In the genomic region with DNA sequence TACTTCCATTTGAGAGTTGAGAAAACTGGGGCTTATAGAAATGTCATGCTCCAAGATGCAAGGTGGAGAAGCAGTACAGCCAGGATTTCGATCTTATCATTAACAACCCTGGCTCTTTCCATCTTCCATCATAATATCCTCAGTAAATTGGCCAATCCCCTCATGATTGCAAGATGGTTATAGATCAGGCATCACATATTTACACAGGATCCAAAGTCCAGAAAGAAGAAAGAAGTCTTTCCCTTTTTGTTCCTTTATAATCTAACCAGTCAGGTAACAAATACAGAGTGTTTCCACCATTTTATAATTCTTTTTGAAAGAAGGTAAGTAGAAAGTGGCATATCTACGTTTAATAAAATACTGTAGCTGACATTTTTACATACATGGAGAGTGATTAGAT, we compare ENCODE assay signal across 38 cellular contexts. TPM values are rescaled to one million over a fixed set of nuclear protein-coding genes. Genes with fewer than 3 reads are reported as not detected.
"Had no signal": no experiment of that assay in that cellular context is flagged by ENCODE, and none has a peak within 500 bp of the region (broad histone marks: within the 10 kb centered on the region; RNA-seq: fewer than 3 reads in every experiment).

No MANE protein-coding gene starts in this region.

- H3K27me3 Mint-ChIP-seq: activated naive CD4-positive, alpha-beta T cell treated with anti-CD3 and anti-CD28 coated beads, Interleukin-2, amount 10 ng/mL, durations not matched to agents 7 days and 5 days; activated naive CD4-positive, alpha-beta T cell treated with anti-CD3 and anti-CD28 coated beads, Interleukin-2, amount 50 U/mL, for 24 hours; activated naive CD8-positive, alpha-beta T cell; activated naive CD8-positive, alpha-beta T cell treated with anti-CD3 and anti-CD28 coated beads for 36 hours; activated naive CD8-positive, alpha-beta T cell treated with anti-CD3 and anti-CD28 coated beads, Interleukin-2, amount 10 ng/mL, durations not matched to agents 7 days and 5 days; activated naive CD8-positive, alpha-beta T cell treated with anti-CD3 and anti-CD28 coated beads, Interleukin-2, amount 50 U/mL, for 24 hours; activated T-cell treated with anti-CD3 and anti-CD28 coated beads, Interleukin-2, amount 50 U/mL, for 24 hours; activated T-helper 17 cell treated with anti-CD3 and anti-CD28 coated beads, Interleukin-2, amount 50 U/mL, for 72 hours; central memory CD8-positive, alpha-beta T cell had no signal

- H3K27me3 ChIP-seq: adrenal gland, ascending aorta, body of pancreas, brain microvascular endothelial cell, breast epithelium, cardiac muscle cell had no signal

- H3K9me3 Mint-ChIP-seq: activated naive CD4-positive, alpha-beta T cell treated with anti-CD3 and anti-CD28 coated beads, Interleukin-2, amount 10 ng/mL, durations not matched to agents 7 days and 5 days had no signal

- ATAC-seq: activated naive CD4-positive, alpha-beta T cell treated with anti-CD3 and anti-CD28 coated beads, Interleukin-2, amount 50 U/mL, for 72 hours; activated naive CD8-positive, alpha-beta T cell treated with anti-CD3 and anti-CD28 coated beads, Interleukin-2, amount 50 U/mL, for 24 hours; activated T-cell treated with anti-CD3 and anti-CD28 coated beads, Interleukin-2, amount 50 U/mL, for 4 hours; activated T-cell treated with anti-CD3 and anti-CD28 coated beads, Interleukin-2, amount 50 U/mL, for 72 hours; activated T-helper 17 cell treated with anti-CD3 and anti-CD28 coated beads, Interleukin-2, amount 50 U/mL, for 72 hours; body of pancreas had no signal

- H3K36me3 ChIP-seq: adrenal gland, ascending aorta, brain microvascular endothelial cell, breast epithelium, cardiac muscle cell had no signal

- H3K4me3 ChIP-seq: adrenal gland, ascending aorta, body of pancreas, breast epithelium, cardiac muscle cell had no signal

- H3K36me3 Mint-ChIP-seq: activated naive CD4-positive, alpha-beta T cell treated with anti-CD3 and anti-CD28 coated beads, Interleukin-2, amount 10 ng/mL, durations not matched to agents 7 days and 5 days; activated naive CD4-positive, alpha-beta T cell treated with anti-CD3 and anti-CD28 coated beads, Interleukin-2, amount 50 U/mL, for 24 hours; activated naive CD4-positive, alpha-beta T cell treated with anti-CD3 and anti-CD28 coated beads, Interleukin-2, amount 50 U/mL, for 72 hours; activated naive CD8-positive, alpha-beta T cell; activated naive CD8-positive, alpha-beta T cell treated with anti-CD3 and anti-CD28 coated beads for 36 hours; activated naive CD8-positive, alpha-beta T cell treated with anti-CD3 and anti-CD28 coated beads, Interleukin-2, amount 10 ng/mL, durations not matched to agents 7 days and 5 days; brain had no signal

- H3K4me1 ChIP-seq: adrenal gland, ascending aorta, body of pancreas, breast epithelium had no signal

- H3K4me3 Mint-ChIP-seq: activated naive CD4-positive, alpha-beta T cell treated with anti-CD3 and anti-CD28 coated beads for 36 hours; activated naive CD4-positive, alpha-beta T cell treated with anti-CD3 and anti-CD28 coated beads, Interleukin-2, amount 10 ng/mL, durations not matched to agents 7 days and 5 days; activated naive CD4-positive, alpha-beta T cell treated with anti-CD3 and anti-CD28 coated beads, Interleukin-2, amount 50 U/mL, for 24 hours; activated naive CD8-positive, alpha-beta T cell; activated naive CD8-positive, alpha-beta T cell treated with anti-CD3 and anti-CD28 coated beads for 36 hours; activated naive CD8-positive, alpha-beta T cell treated with anti-CD3 and anti-CD28 coated beads, Interleukin-2, amount 10 ng/mL, durations not matched to agents 7 days and 5 days; activated naive CD8-positive, alpha-beta T cell treated with anti-CD3 and anti-CD28 coated beads, Interleukin-2, amount 50 U/mL, for 24 hours; activated T-cell treated with anti-CD3 and anti-CD28 coated beads, Interleukin-2, amount 50 U/mL, for 24 hours; activated T-cell treated with anti-CD3 and anti-CD28 coated beads, Interleukin-2, amount 50 U/mL, for 4 hours; activated T-cell treated with anti-CD3 and anti-CD28 coated beads, Interleukin-2, amount 50 U/mL, for 72 hours; activated T-helper 1 cell treated with anti-CD3 and anti-CD28 coated beads, Interleukin-12 subunit alpha, Interleukin-12 subunit beta, Interleukin-2, Interleukin-4 antibody, amounts not matched to agents 30 ng/mL and 10 ng/mL and 1 ng/mL, durations not matched to agents 14 hours and 24 hours and 36 hours; activated T-helper 17 cell treated with anti-CD3 and anti-CD28 coated beads, Interleukin-2, amount 50 U/mL, for 72 hours; brain; central memory CD8-positive, alpha-beta T cell had no signal

- H3K27ac Mint-ChIP-seq: activated naive CD4-positive, alpha-beta T cell treated with anti-CD3 and anti-CD28 coated beads for 36 hours; activated naive CD4-positive, alpha-beta T cell treated with anti-CD3 and anti-CD28 coated beads, Interleukin-2, amount 10 ng/mL, durations not matched to agents 7 days and 5 days; activated naive CD4-positive, alpha-beta T cell treated with anti-CD3 and anti-CD28 coated beads, Interleukin-2, amount 50 U/mL, for 24 hours; activated naive CD4-positive, alpha-beta T cell treated with anti-CD3 and anti-CD28 coated beads, Interleukin-2, amount 50 U/mL, for 72 hours; activated naive CD8-positive, alpha-beta T cell; activated naive CD8-positive, alpha-beta T cell treated with anti-CD3 and anti-CD28 coated beads for 36 hours; activated naive CD8-positive, alpha-beta T cell treated with anti-CD3 and anti-CD28 coated beads, Interleukin-2, amount 10 ng/mL, durations not matched to agents 7 days and 5 days; activated naive CD8-positive, alpha-beta T cell treated with anti-CD3 and anti-CD28 coated beads, Interleukin-2, amount 50 U/mL, for 24 hours; activated T-cell treated with anti-CD3 and anti-CD28 coated beads, Interleukin-2, amount 50 U/mL, for 24 hours; activated T-cell treated with anti-CD3 and anti-CD28 coated beads, Interleukin-2, amount 50 U/mL, for 72 hours; activated T-helper 1 cell treated with anti-CD3 and anti-CD28 coated beads, Interleukin-12 subunit alpha, Interleukin-12 subunit beta, Interleukin-2, Interleukin-4 antibody, amounts not matched to agents 30 ng/mL and 10 ng/mL and 1 ng/mL, durations not matched to agents 14 hours and 24 hours and 36 hours; activated T-helper 17 cell treated with anti-CD3 and anti-CD28 coated beads, Interleukin-2, amount 50 U/mL, for 72 hours; activated T-helper 2 cell treated with anti-CD3 and anti-CD28 coated beads, Interferon-gamma antibody, Interleukin-2, Interleukin-4, amounts not matched to agents 10 μg/mL and 5 μg/mL and 100 μg/mL, durations not matched to agents 14 hours and 24 hours and 36 hours; brain had no signal

- DNase-seq: activated effector memory CD4-positive, alpha-beta T cell treated with anti-CD3 and anti-CD28 coated beads, Interleukin-2, amount 50 U/mL, for 16 hours; activated effector memory CD4-positive, alpha-beta T cell treated with Interleukin-2 at 50 U/mL for 16 hours; activated gamma-delta T cell; activated gamma-delta T cell treated with Interleukin-2 at 50 U/mL for 16 hours; activated naive CD4-positive, alpha-beta T cell; activated naive CD4-positive, alpha-beta T cell treated with anti-CD3 and anti-CD28 coated beads for 36 hours; activated naive CD4-positive, alpha-beta T cell treated with anti-CD3 and anti-CD28 coated beads, Interleukin-2, amount 10 ng/mL, durations not matched to agents 7 days and 5 days; activated naive CD4-positive, alpha-beta T cell treated with anti-CD3 and anti-CD28 coated beads, Interleukin-2, amount 50 U/mL, for 16 hours; activated naive CD4-positive, alpha-beta T cell treated with Interleukin-2 at 50 U/mL for 16 hours; activated naive CD8-positive, alpha-beta T cell treated with anti-CD3 and anti-CD28 coated beads for 36 hours; activated naive CD8-positive, alpha-beta T cell treated with anti-CD3 and anti-CD28 coated beads, Interleukin-2, amount 10 ng/mL, durations not matched to agents 7 days and 5 days; activated naive CD8-positive, alpha-beta T cell treated with anti-CD3 and anti-CD28 coated beads, Interleukin-2, amount 50 U/mL, for 24 hours; activated T-cell treated with anti-CD3 and anti-CD28 coated beads, Interleukin-2, amount 50 U/mL, for 1 hour; activated T-cell treated with anti-CD3 and anti-CD28 coated beads, Interleukin-2, amount 50 U/mL, for 24 hours; activated T-cell treated with anti-CD3 and anti-CD28 coated beads, Interleukin-2, amount 50 U/mL, for 4 hours; activated T-cell treated with anti-CD3 and anti-CD28 coated beads, Interleukin-2, amount 50 U/mL, for 48 hours; activated T-cell treated with anti-CD3 and anti-CD28 coated beads, Interleukin-2, amount 50 U/mL, for 72 hours; adrenal gland; amniotic stem cell; amygdala; anterior cingulate cortex; aorta; body of pancreas; brain microvascular endothelial cell; caudate nucleus; central memory CD4-positive, alpha-beta T cell; cerebellar nuclear complex had no signal

- H3K4me1 Mint-ChIP-seq: activated naive CD4-positive, alpha-beta T cell treated with anti-CD3 and anti-CD28 coated beads, Interleukin-2, amount 10 ng/mL, durations not matched to agents 7 days and 5 days; activated naive CD4-positive, alpha-beta T cell treated with anti-CD3 and anti-CD28 coated beads, Interleukin-2, amount 50 U/mL, for 24 hours; activated naive CD8-positive, alpha-beta T cell treated with anti-CD3 and anti-CD28 coated beads for 36 hours; activated naive CD8-positive, alpha-beta T cell treated with anti-CD3 and anti-CD28 coated beads, Interleukin-2, amount 10 ng/mL, durations not matched to agents 7 days and 5 days; activated naive CD8-positive, alpha-beta T cell treated with anti-CD3 and anti-CD28 coated beads, Interleukin-2, amount 50 U/mL, for 24 hours; activated T-helper 17 cell treated with anti-CD3 and anti-CD28 coated beads, Interleukin-2, amount 50 U/mL, for 72 hours; brain; central memory CD8-positive, alpha-beta T cell had no signal

- H3K27ac ChIP-seq: adrenal gland, ascending aorta, body of pancreas, brain microvascular endothelial cell, breast epithelium, cardiac muscle cell had no signal

RNA-seq across cellular contexts. Expression of a gene that starts 29.7 kb away (rescaled TPM):
- total RNA-seq: activated naive CD4-positive, alpha-beta T cell treated with anti-CD3 and anti-CD28 coated beads for 36 hours; activated naive CD4-positive, alpha-beta T cell treated with anti-CD3 and anti-CD28 coated beads, Interleukin-2, amount 50 U/mL, for 72 hours; activated naive CD8-positive, alpha-beta T cell treated with anti-CD3 and anti-CD28 coated beads for 36 hours; activated naive CD8-positive, alpha-beta T cell treated with anti-CD3 and anti-CD28 coated beads, Interleukin-2, amount 10 ng/mL, durations not matched to agents 7 days and 5 days; activated T-cell treated with anti-CD3 and anti-CD28 coated beads, Interleukin-2, amount 50 U/mL, for 4 hours; activated T-cell treated with anti-CD3 and anti-CD28 coated beads, Interleukin-2, amount 50 U/mL, for 72 hours; activated T-helper 1 cell treated with anti-CD3 and anti-CD28 coated beads, Interleukin-12 subunit alpha, Interleukin-12 subunit beta, Interleukin-2, Interleukin-4 antibody, amounts not matched to agents 30 ng/mL and 10 ng/mL and 1 ng/mL, durations not matched to agents 14 hours and 24 hours and 36 hours; activated T-helper 17 cell treated with anti-CD3 and anti-CD28 coated beads, Interleukin-2, amount 50 U/mL, for 72 hours; activated T-helper 2 cell treated with anti-CD3 and anti-CD28 coated beads, Interferon-gamma antibody, Interleukin-2, Interleukin-4, amounts not matched to agents 10 μg/mL and 5 μg/mL and 100 μg/mL, durations not matched to agents 14 hours and 24 hours and 36 hours had no signal
